ENCODE assay signal across 31 cellular contexts in genomic region chrX:81875800-81876199, GRCh38.
"Had no signal": no experiment of that assay in that cellular context is flagged by ENCODE, and none has a peak within 500 bp of the region (broad histone marks: within the 10 kb centered on the region; RNA-seq: fewer than 3 reads in every experiment).

No MANE protein-coding gene starts in this region.

- H3K9me3 ChIP-seq: body of pancreas had no signal

- H3K27ac ChIP-seq: adrenal gland, ascending aorta, body of pancreas, brain microvascular endothelial cell, breast epithelium, cardiac muscle cell had no signal

- H3K27me3 ChIP-seq: adrenal gland, ascending aorta, body of pancreas, brain microvascular endothelial cell, cardiac muscle cell had no signal

- H3K4me3 ChIP-seq: adrenal gland, ascending aorta, body of pancreas, breast epithelium, cardiac muscle cell had no signal

- ATAC-seq: activated naive CD4-positive, alpha-beta T cell treated with anti-CD3 and anti-CD28 coated beads, Interleukin-2, amount 50 U/mL, for 72 hours; activated naive CD8-positive, alpha-beta T cell treated with anti-CD3 and anti-CD28 coated beads, Interleukin-2, amount 50 U/mL, for 24 hours; activated T-cell treated with anti-CD3 and anti-CD28 coated beads, Interleukin-2, amount 50 U/mL, for 4 hours; activated T-cell treated with anti-CD3 and anti-CD28 coated beads, Interleukin-2, amount 50 U/mL, for 72 hours; activated T-helper 17 cell treated with anti-CD3 and anti-CD28 coated beads, Interleukin-2, amount 50 U/mL, for 72 hours; body of pancreas had no signal

- DNase-seq: activated effector memory CD4-positive, alpha-beta T cell treated with anti-CD3 and anti-CD28 coated beads, Interleukin-2, amount 50 U/mL, for 16 hours; activated effector memory CD4-positive, alpha-beta T cell treated with Interleukin-2 at 50 U/mL for 16 hours; activated gamma-delta T cell; activated gamma-delta T cell treated with Interleukin-2 at 50 U/mL for 16 hours; activated naive CD4-positive, alpha-beta T cell; activated naive CD4-positive, alpha-beta T cell treated with anti-CD3 and anti-CD28 coated beads for 36 hours; activated naive CD4-positive, alpha-beta T cell treated with anti-CD3 and anti-CD28 coated beads, Interleukin-2, amount 10 ng/mL, durations not matched to agents 7 days and 5 days; activated naive CD4-positive, alpha-beta T cell treated with anti-CD3 and anti-CD28 coated beads, Interleukin-2, amount 50 U/mL, for 16 hours; activated naive CD4-positive, alpha-beta T cell treated with Interleukin-2 at 50 U/mL for 16 hours; activated naive CD8-positive, alpha-beta T cell treated with anti-CD3 and anti-CD28 coated beads for 36 hours; activated naive CD8-positive, alpha-beta T cell treated with anti-CD3 and anti-CD28 coated beads, Interleukin-2, amount 10 ng/mL, durations not matched to agents 7 days and 5 days; activated naive CD8-positive, alpha-beta T cell treated with anti-CD3 and anti-CD28 coated beads, Interleukin-2, amount 50 U/mL, for 24 hours; activated T-cell treated with anti-CD3 and anti-CD28 coated beads, Interleukin-2, amount 50 U/mL, for 1 hour; activated T-cell treated with anti-CD3 and anti-CD28 coated beads, Interleukin-2, amount 50 U/mL, for 24 hours; activated T-cell treated with anti-CD3 and anti-CD28 coated beads, Interleukin-2, amount 50 U/mL, for 4 hours; activated T-cell treated with anti-CD3 and anti-CD28 coated beads, Interleukin-2, amount 50 U/mL, for 48 hours; activated T-cell treated with anti-CD3 and anti-CD28 coated beads, Interleukin-2, amount 50 U/mL, for 72 hours; adrenal gland; amniotic stem cell; amygdala; anterior cingulate cortex; body of pancreas; brain microvascular endothelial cell; caudate nucleus; central memory CD4-positive, alpha-beta T cell; cerebellar nuclear complex had no signal

- H3K4me1 ChIP-seq: adrenal gland, ascending aorta, body of pancreas, breast epithelium had no signal

- H3K36me3 ChIP-seq: adrenal gland, ascending aorta, brain microvascular endothelial cell, breast epithelium, cardiac muscle cell had no signal
